Comparison of ENCODE assay signal across 8 cellular contexts in genomic region chr17:46044286-46044928, GRCh38. TPM values are rescaled to one million over a fixed set of nuclear protein-coding genes. Genes with fewer than 3 reads are reported as not detected.
A peak's percentile ranks its signal among the peaks of the same experiment; 100 is the strongest.
DNase-seq lines count a peak whose midpoint lies in the region; ATAC-seq, FAIRE-seq and TF ChIP-seq lines count a peak whose summit lies in the region.

No MANE protein-coding gene starts in this region.

- TF ChIP-seq CTCF in GM20000 (IDR thresholded peaks at IDR 0.05; ENCODE audit: extremely low read depth, missing control alignments) (peak; percentile 33), mesothelial cell of epicardium (IDR thresholded peaks at IDR 0.05; ENCODE audit: unreplicated experiment) (peak; percentile 54)

- H3K36me3 Mint-ChIP-seq in mesothelial cell of epicardium: peaks cover 21% of the 10 kb centered on the region
- peaks cover 30 to 68% of the 10 kb centered on the region in 2 donors for H3K36me3 Mint-ChIP-seq in stimulated activated naive B cell treated with anti-CD40 and anti-IgM and Interleukin-4, amounts not matched to agents 10 μg/mL and 1 μg/mL and 100 μg/mL, for 72 hours

- H3K27me3 Mint-ChIP-seq in mesothelial cell of epicardium (ENCODE audit: low read depth): no peaks in the 10 kb centered on the region
- no peaks in the 10 kb centered on the region for H3K27me3 Mint-ChIP-seq in stimulated activated naive B cell treated with anti-CD40 and anti-IgM and Interleukin-4, amounts not matched to agents 10 μg/mL and 1 μg/mL and 100 μg/mL, for 72 hours

- ATAC-seq in stimulated activated naive B cell treated with anti-CD40 and anti-IgM and Interleukin-4, amounts not matched to agents 10 μg/mL and 1 μg/mL and 100 μg/mL, for 72 hours (replicated peaks): peak; percentile 60 to 68
- no peak for ATAC-seq in GM21529 (IDR thresholded peaks at IDR 0.05; ENCODE audit: unreplicated experiment)

- peak overlapping the region; percentile 89 for H3K27ac Mint-ChIP-seq in mesothelial cell of epicardium
- peak overlapping the region; percentile 56 for H3K27ac Mint-ChIP-seq in stimulated activated naive B cell treated with anti-CD40 and anti-IgM and Interleukin-4, amounts not matched to agents 10 μg/mL and 1 μg/mL and 100 μg/mL, for 72 hours

- peaks cover 30% of the 10 kb centered on the region for H3K4me1 Mint-ChIP-seq in mesothelial cell of epicardium
- peaks cover 12 to 17% of the 10 kb centered on the region in 2 donors for H3K4me1 Mint-ChIP-seq in stimulated activated naive B cell treated with anti-CD40 and anti-IgM and Interleukin-4, amounts not matched to agents 10 μg/mL and 1 μg/mL and 100 μg/mL, for 72 hours

- FAIRE-seq in endometrium (lab: Jason Lieb, UNC): peak; percentile 21

- H3K4me3 Mint-ChIP-seq in mesothelial cell of epicardium: no peak overlapping the region
- H3K4me3 Mint-ChIP-seq in stimulated activated naive B cell treated with anti-CD40 and anti-IgM and Interleukin-4, amounts not matched to agents 10 μg/mL and 1 μg/mL and 100 μg/mL, for 72 hours: no peak overlapping the region

- DNase-seq in AG08396 (ENCODE audit: low spot score) (peak; percentile 77), GM20000 (ENCODE audit: low spot score) (no peak), NCI-H345 treated with DMSO at 0.1 percent for 48 hours (lab: John Stamatoyannopoulos, UW; ENCODE audit: unreplicated experiment) (peak; percentile 39), mesothelial cell of epicardium (ENCODE audit: low spot score in 2 of 2, unreplicated experiment in 2 of 2) (peak in 1 of 2 experiments; percentile 58)
- peak; percentile 58 for DNase-seq in activated CD4-positive, alpha-beta T cell treated with anti-CD3 and anti-CD28 coated beads for 48 hours
- DNase-seq in stimulated activated naive B cell treated with anti-CD40 and anti-IgM and Interleukin-4, amounts not matched to agents 10 μg/mL and 1 μg/mL and 100 μg/mL, for 72 hours: no peak

- no peaks in the 10 kb centered on the region for H3K9me3 Mint-ChIP-seq in mesothelial cell of epicardium
- no peaks in the 10 kb centered on the region for H3K9me3 Mint-ChIP-seq in stimulated activated naive B cell treated with anti-CD40 and anti-IgM and Interleukin-4, amounts not matched to agents 10 μg/mL and 1 μg/mL and 100 μg/mL, for 72 hours

RNA-seq across cellular contexts. Expression of gene STH, which starts 45.4 kb away (rescaled TPM):
- total RNA-seq in mesothelial cell of epicardium: not detected in 3 replicates

Comparison
In these comparisons a context has a peak if more than half of its experiments do, and no peak if none do; other contexts are left out.
1. DNase-seq: peak in AG08396 (single experiment), NCI-H345 treated with DMSO at 0.1 percent for 48 hours (single experiment) and activated CD4-positive, alpha-beta T cell treated with anti-CD3 and anti-CD28 coated beads for 48 hours (single experiment); none in GM20000 (single experiment) and stimulated activated naive B cell treated with anti-CD40 and anti-IgM and Interleukin-4, amounts not matched to agents 10 μg/mL and 1 μg/mL and 100 μg/mL, for 72 hours (single experiment).